In genomic region chr4:112318239-112319142, GRCh38 we compare ENCODE assay signal across 9 cellular contexts. TPM values are rescaled to one million over a fixed set of nuclear protein-coding genes. Genes with fewer than 3 reads are reported as not detected.
DNase-seq lines count a peak whose midpoint lies in the region; ATAC-seq and TF ChIP-seq lines count a peak whose summit lies in the region.
"Had no signal": no experiment of that assay in that cellular context is flagged by ENCODE, and none has a peak within 500 bp of the region (broad histone marks: within the 10 kb centered on the region; RNA-seq: fewer than 3 reads in every experiment).

No MANE protein-coding gene starts in this region.

- H3K4me1 Mint-ChIP-seq in T-helper 2 cell treated with Interferon-gamma antibody and Interleukin-4, amounts not matched to agents 5 μg/mL and 100 μg/mL, for 36 hours (ENCODE audit: low read depth) = peaks cover 22% of the 10 kb centered on the region

- no peaks in the 10 kb centered on the region for H4K20me1 ChIP-seq in osteoblast (ENCODE audit: insufficient read depth, low read length)

- no peaks in the 10 kb centered on the region for H3K27me3 ChIP-seq in osteoblast (ENCODE audit: insufficient read depth, low read length)

- no peaks in the 10 kb centered on the region for H3K4me1 ChIP-seq in osteoblast (ENCODE audit: insufficient read depth, low read length)

- H3K36me3 ChIP-seq in osteoblast (ENCODE audit: insufficient read depth, low read length) = no peaks in the 10 kb centered on the region

- no peaks in the 10 kb centered on the region for H3K79me2 ChIP-seq in osteoblast (ENCODE audit: insufficient read depth, low read length)

- H3K9me3 Mint-ChIP-seq in T-helper 2 cell treated with Interferon-gamma antibody and Interleukin-4, amounts not matched to agents 5 μg/mL and 100 μg/mL, for 36 hours = no peaks in the 10 kb centered on the region

- no peak for DNase-seq in T-helper 2 cell treated with Interferon-gamma antibody and Interleukin-4, amounts not matched to agents 5 μg/mL and 100 μg/mL, for 36 hours (ENCODE audit: low spot score)
- no peak for DNase-seq in medulla oblongata (ENCODE audit: extremely low spot score)
- no peak for DNase-seq in NCI-H2107 (lab: John Stamatoyannopoulos, UW)
- no peak for DNase-seq in osteoblast (ENCODE audit: insufficient read length, low spot score, missing footprints)
- DNase-seq in activated CD4-positive, alpha-beta T cell treated with anti-CD3 and anti-CD28 coated beads for 1 hour = no peak
- DNase-seq: activated naive CD4-positive, alpha-beta T cell treated with anti-CD3 and anti-CD28 coated beads, Interleukin-2, amount 50 U/mL, for 16 hours had no signal

- no peak overlapping the region for H3K27ac ChIP-seq in osteoblast (ENCODE audit: low read depth, low read length)

- TF ChIP-seq CTCF in osteoblast (IDR thresholded peaks at IDR 0.05; ENCODE audit: extremely low read depth, low read depth, low read length) = no peak

- peaks cover 2% of the 10 kb centered on the region for H3K36me3 Mint-ChIP-seq in T-helper 2 cell treated with Interferon-gamma antibody and Interleukin-4, amounts not matched to agents 5 μg/mL and 100 μg/mL, for 36 hours (ENCODE audit: low read depth)

- H2AFZ ChIP-seq in osteoblast (ENCODE audit: low read length) = no peak overlapping the region

- no peak overlapping the region for H3K4me2 ChIP-seq in osteoblast (ENCODE audit: insufficient read depth, low read length)

- peak overlapping the region; percentile 17 for H3K27ac Mint-ChIP-seq in T-helper 2 cell treated with Interferon-gamma antibody and Interleukin-4, amounts not matched to agents 5 μg/mL and 100 μg/mL, for 36 hours

- ATAC-seq in GM18499 (IDR thresholded peaks at IDR 0.05; ENCODE audit: insufficient read depth, unreplicated experiment) = peak; percentile 98
- peak; percentile 95 for ATAC-seq in GM19438 (IDR thresholded peaks at IDR 0.05; ENCODE audit: low read depth, unreplicated experiment)
- ATAC-seq in HG02973 (IDR thresholded peaks at IDR 0.05; ENCODE audit: unreplicated experiment) = peak; percentile 95

- no peak overlapping the region for H3K4me3 ChIP-seq in osteoblast (ENCODE audit: insufficient read depth, low read length)

- no peak overlapping the region for H3K4me3 Mint-ChIP-seq in T-helper 2 cell treated with Interferon-gamma antibody and Interleukin-4, amounts not matched to agents 5 μg/mL and 100 μg/mL, for 36 hours

- H3K27me3 Mint-ChIP-seq in T-helper 2 cell treated with Interferon-gamma antibody and Interleukin-4, amounts not matched to agents 5 μg/mL and 100 μg/mL, for 36 hours (ENCODE audit: low read depth) = peaks cover 4% of the 10 kb centered on the region

- no peaks in the 10 kb centered on the region for H3K9me3 ChIP-seq in osteoblast (ENCODE audit: low read depth, low read length)

RNA-seq across cellular contexts. Expression of gene ALPK1, which starts 21.3 kb away (rescaled TPM):
- 36.2 and 39.8 TPM in 2 replicates for total RNA-seq in osteoblast

RNA-seq across cellular contexts. Expression of gene TIFA, which starts 32.8 kb away (rescaled TPM):
- 5.3 and 6.2 TPM in 2 replicates for total RNA-seq in osteoblast
